Comparison of ENCODE assay signal across 26 cellular contexts in the genomic region with DNA sequence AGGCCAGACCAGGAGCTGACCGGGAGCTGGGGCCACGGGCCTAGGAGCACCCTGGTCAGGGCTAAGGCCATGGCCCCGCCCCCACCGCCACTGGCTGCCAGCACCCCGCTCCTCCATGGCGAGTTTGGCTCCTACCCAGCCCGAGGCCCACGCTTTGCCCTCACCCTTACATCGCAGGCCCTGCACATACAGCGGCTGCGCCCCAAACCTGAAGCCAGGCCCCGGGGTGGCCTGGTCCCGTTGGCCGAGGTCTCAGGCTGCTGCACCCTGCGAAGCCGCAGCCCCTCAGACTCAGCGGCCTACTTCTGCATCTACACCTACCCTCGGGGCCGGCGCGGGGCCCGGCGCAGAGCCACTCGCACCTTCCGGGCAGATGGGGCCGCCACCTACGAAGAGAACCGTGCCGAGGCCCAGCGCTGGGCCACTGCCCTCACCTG. TPM values are rescaled to one million over a fixed set of nuclear protein-coding genes. Genes with fewer than 3 reads are reported as not detected.
A peak's percentile ranks its signal among the peaks of the same experiment; 100 is the strongest.
DNase-seq lines count a peak whose midpoint lies in the region; ATAC-seq and TF ChIP-seq lines count a peak whose summit lies in the region.
"Had no signal": no experiment of that assay in that cellular context is flagged by ENCODE, and none has a peak within 500 bp of the region (broad histone marks: within the 10 kb centered on the region; RNA-seq: fewer than 3 reads in every experiment).

No MANE protein-coding gene starts in this region.

- no peak for ATAC-seq in left cardiac atrium
- no peak for ATAC-seq in Right ventricle myocardium superior (ENCODE audit: poor library complexity)
- ATAC-seq in upper lobe of right lung = no peak
- ATAC-seq in GM21526 (IDR thresholded peaks at IDR 0.05; ENCODE audit: low FRiP score, unreplicated experiment) = no peak
- ATAC-seq: activated T-helper 17 cell treated with anti-CD3 and anti-CD28 coated beads, Interleukin-2, amount 50 U/mL, for 72 hours; CD8-positive, alpha-beta T cell; foreskin keratinocyte; PC-3; stimulated activated naive CD8-positive, alpha-beta T cell treated with anti-CD3 and anti-CD28 coated beads, Interleukin-15, amount 100 ng/mL, for 72 hours had no signal

- peak overlapping the region; percentile 77 to 87 for H3K9ac ChIP-seq in duodenal mucosa (ENCODE audit: low read depth in 1 of 2, low read length in 2 of 2)

- H3K36me3 ChIP-seq in duodenal mucosa (ENCODE audit: control insufficient read depth in 1 of 2, insufficient read depth in 2 of 2, low read length in 2 of 2) (peaks cover 0 to 7% of the 10 kb centered on the region in 2 donors), ovary (no peaks in the 10 kb centered on the region), upper lobe of right lung (peaks cover 10% of the 10 kb centered on the region)

- H3K27ac ChIP-seq in duodenal mucosa (ENCODE audit: low read depth, low read length) (peak overlapping the region; percentile 20), ovary (no peak overlapping the region), upper lobe of right lung (no peak overlapping the region)
- H3K27ac ChIP-seq: foreskin keratinocyte, SK-N-MC had no signal

- H3K27me3 ChIP-seq in duodenal mucosa (ENCODE audit: control insufficient read depth in 1 of 2, insufficient read depth in 2 of 2, low read length in 2 of 2) = no peaks in the 10 kb centered on the region
- no peaks in the 10 kb centered on the region for H3K27me3 ChIP-seq in ovary
- H3K27me3 ChIP-seq in upper lobe of right lung = no peaks in the 10 kb centered on the region
- H3K27me3 ChIP-seq: foreskin keratinocyte had no signal

- TF ChIP-seq CTCF in ovary (IDR thresholded peaks at IDR 0.05) = no peak
- no peak for TF ChIP-seq CTCF in upper lobe of right lung (IDR thresholded peaks at IDR 0.05)

- WGBS in ovary, 3 donors = 88 to 89% (median 88%) methylated on average over 30 of the region's 30 CpGs

- H3K4me3 ChIP-seq in duodenal mucosa (ENCODE audit: low read depth in 1 of 2, low read length in 2 of 2) = peak overlapping the region; percentile 62 to 70
- H3K4me3 ChIP-seq in ovary = no peak overlapping the region
- H3K4me3 ChIP-seq in upper lobe of right lung = no peak overlapping the region

- TF ChIP-seq EP300 in ovary (IDR thresholded peaks at IDR 0.05) = no peak

- TF ChIP-seq POLR2A in ovary (IDR thresholded peaks at IDR 0.05) = no peak

- intact Hi-C loops in left cardiac atrium (cut with DNase I) (no loop called here), Right ventricle myocardium superior (cut with DNase I) (no loop called here), ovary (cut with DNase I) (no loop called here), upper lobe of right lung (cut with DNase I) (no loop called here)

- H3K4me1 ChIP-seq in duodenal mucosa (ENCODE audit: control insufficient read depth in 1 of 2, insufficient read depth in 2 of 2, low read length in 2 of 2) (peaks cover 34 to 37% of the 10 kb centered on the region in 2 donors), ovary (ENCODE audit: insufficient read depth) (peaks cover 12% of the 10 kb centered on the region), upper lobe of right lung (peaks cover 25% of the 10 kb centered on the region)

- H3K9me3 ChIP-seq in duodenal mucosa (ENCODE audit: control insufficient read depth in 1 of 2, low read length in 2 of 2) = no peaks in the 10 kb centered on the region
- H3K9me3 ChIP-seq in ovary = no peaks in the 10 kb centered on the region
- no peaks in the 10 kb centered on the region for H3K9me3 ChIP-seq in upper lobe of right lung
- H3K9me3 ChIP-seq: HAP-1 had no signal

- DNase-seq in left cardiac atrium = peak; percentile 38
- no peak for DNase-seq in Right ventricle myocardium superior
- DNase-seq in ovary = peak in 3 of 5 donors; percentile 62 to 70 (median 65)
- DNase-seq in upper lobe of right lung = peak; percentile 67
- DNase-seq in AG08395 (ENCODE audit: low spot score) = no peak
- no peak for DNase-seq in NCI-H446 (lab: John Stamatoyannopoulos, UW)
- DNase-seq: activated CD4-positive, CD25-positive, alpha-beta regulatory T cell treated with anti-CD3 and anti-CD28 coated beads, Interleukin-2, amount 50 U/mL, for 72 hours; CD8-positive, alpha-beta T cell; DMS53; foreskin keratinocyte; kidney glomerular epithelial cell; mesendoderm; NCI-H2171 treated with DMSO at 0.1 percent for 48 hours; NCI-H774; PC-3; retina; stimulated activated naive CD8-positive, alpha-beta T cell treated with anti-CD3 and anti-CD28 coated beads, Interleukin-15, amount 100 ng/mL, for 72 hours; T1000 had no signal

RNA-seq across cellular contexts. Expression of gene SPHK2, which starts 6.6 kb away (rescaled TPM):
- total RNA-seq in left cardiac atrium (1 to 10 TPM; 9.0 to 9.3 TPM), Right ventricle myocardium superior (7.6 TPM), ovary (10 to 100 TPM; 12.3 to 37.2 (median 27.0) TPM), upper lobe of right lung (23.3 TPM)
- polyA plus RNA-seq in ovary = 10 to 100 TPM in 1 of 2 donors, 1 to 10 TPM in 1; 2.9 to 24.5 TPM

RNA-seq across cellular contexts. Expression of gene RPL18, which starts 6.9 kb away (rescaled TPM):
- total RNA-seq in left cardiac atrium = 100 to 1,000 TPM; 674 to 678 TPM
- total RNA-seq in Right ventricle myocardium superior = 526 TPM
- 1,000 to 10,000 TPM; 2,699 to 8,435 (median 3,584) TPM for total RNA-seq in ovary
- polyA plus RNA-seq in ovary = 1,000 to 10,000 TPM; 1,780 to 6,110 TPM
- total RNA-seq in upper lobe of right lung = 1,025 TPM

RNA-seq across cellular contexts. Expression of gene FAM83E, which starts 11.0 kb away (rescaled TPM):
- total RNA-seq in left cardiac atrium (under 1 TPM in 1 of 2 donors, not detected in 1; 0.32 TPM), Right ventricle myocardium superior (not detected), ovary (1 to 10 TPM in 5 of 7 donors, not detected in 2; 1.1 to 6.9 (median 1.5) TPM), upper lobe of right lung (31.1 TPM)
- under 1 TPM in 1 of 2 donors, not detected in 1; 0.16 TPM for polyA plus RNA-seq in ovary

RNA-seq across cellular contexts. Expression of gene DBP, which starts 11.3 kb away (rescaled TPM):
- 10 to 100 TPM in 1 of 2 donors, 1 to 10 TPM in 1; 2.0 to 15.1 TPM for total RNA-seq in left cardiac atrium
- 14.5 TPM for total RNA-seq in Right ventricle myocardium superior
- total RNA-seq in ovary = 10 to 100 TPM; 19.7 to 69.8 (median 34.6) TPM
- polyA plus RNA-seq in ovary = 10 to 100 TPM; 19.8 to 29.0 TPM
- total RNA-seq in upper lobe of right lung = 17.7 TPM

RNA-seq across cellular contexts. Expression of gene SPACA4, which starts 19.4 kb away (rescaled TPM):
- not detected for total RNA-seq in left cardiac atrium
- total RNA-seq in Right ventricle myocardium superior = not detected
- not detected for total RNA-seq in ovary
- not detected for polyA plus RNA-seq in ovary
- 0.98 TPM for total RNA-seq in upper lobe of right lung
- total RNA-seq: activated T-helper 17 cell treated with anti-CD3 and anti-CD28 coated beads, Interleukin-2, amount 50 U/mL, for 72 hours; CD8-positive, alpha-beta T cell; dermis microvascular lymphatic vessel endothelial cell; epithelial cell of proximal tubule; foreskin keratinocyte; PC-3; urinary bladder had no signal
- polyA plus RNA-seq: foreskin keratinocyte, urinary bladder had no signal

Comparison
In these comparisons a context has a peak if more than half of its experiments do, and no peak if none do; other contexts are left out.
1. DNase-seq: peak in left cardiac atrium (single experiment), ovary (3 of 5) and upper lobe of right lung (single experiment); none in Right ventricle myocardium superior (single experiment), AG08395 (single experiment) and NCI-H446 (0 of 2).
2. H3K4me3 ChIP-seq: peak in duodenal mucosa (2 of 2); none in ovary (single experiment) and upper lobe of right lung (single experiment).